Comparison of ENCODE assay signal across 8 cellular contexts in genomic region chr11:36292311-36292722, GRCh38. TPM values are rescaled to one million over a fixed set of nuclear protein-coding genes. Genes with fewer than 3 reads are reported as not detected.
DNase-seq lines count a peak whose midpoint lies in the region; ATAC-seq and TF ChIP-seq lines count a peak whose summit lies in the region.

No MANE protein-coding gene starts in this region.

- dilution Hi-C loops in IMR-90 (cut with HindIII; ENCODE audit: low sequenced_read_pairs, unreplicated experiment) = loop anchor here (10.0 kb wide), 1 partner anchor 192 kb away; no protein-coding TSS in a partner anchor

- no peak overlapping the region for H3K23ac ChIP-seq in IMR-90 (ENCODE audit: low read depth, low read length)

- peak overlapping the region; percentile 29; the same call in 1 of the 2 replicates for H2AK5ac ChIP-seq in IMR-90 (ENCODE audit: low read depth, low read length)

- peak overlapping the region; percentile 40 for H2AFZ ChIP-seq in IMR-90 (replicated peaks; ENCODE audit: low read length, poor library complexity)

- H3K18ac ChIP-seq in IMR-90 (ENCODE audit: low read depth, low read length) = no peak overlapping the region

- intact Hi-C loops in IMR-90 (cut with micrococcal nuclease) = loop anchor here (1.0 kb wide), 2 partner anchors 186 to 200 kb away; no protein-coding TSS in a partner anchor
- intact Hi-C loops in esophagus squamous epithelium (cut with DNase I) = loop anchor here (5.0 kb wide), 1 partner anchor 195 kb away; no protein-coding TSS in a partner anchor

- H3K27me3 ChIP-seq in BJ (ENCODE audit: control insufficient read depth, insufficient read depth, low read length) (no peaks in the 10 kb centered on the region), IMR-90 (ENCODE audit: control insufficient read depth, insufficient read depth, low read length) (no peaks in the 10 kb centered on the region), esophagus squamous epithelium (no peaks in the 10 kb centered on the region)

- H3K56ac ChIP-seq in IMR-90 (ENCODE audit: extremely low read depth, insufficient read depth, low read length) = no peak overlapping the region

- H3K4me1 ChIP-seq in IMR-90 (ENCODE audit: control insufficient read depth, insufficient read depth, low read length) (0 out of 2 replicates have a peak, but pooled peaks cover 2% of the 10 kb centered on the region), esophagus squamous epithelium (peaks cover 3 to 21% (median 12%) of the 10 kb centered on the region in 3 donors)

- WGBS in IMR-90 (ENCODE audit: extremely low coverage in 2 of 2, insufficient read length in 1 of 2), 2 experiments = 40% methylated on average over 1 of the region's 4 CpGs; no CpG with 5 or more reads in 1 of the 2 experiments
- WGBS in esophagus squamous epithelium, 2 donors = 28 to 57% methylated on average over 1 to 4 of the region's 4 CpGs

- H3K9me3 ChIP-seq in IMR-90 (ENCODE audit: control insufficient read depth, insufficient read depth, low read length) = no peaks in the 10 kb centered on the region
- no peaks in the 10 kb centered on the region for H3K9me3 ChIP-seq in esophagus squamous epithelium

- no peak overlapping the region for H2BK15ac ChIP-seq in IMR-90 (ENCODE audit: low read depth, low read length)

- H4K20me1 ChIP-seq in IMR-90 (ENCODE audit: insufficient read depth, low read length) = no peaks in the 10 kb centered on the region

- H2BK20ac ChIP-seq in IMR-90 (ENCODE audit: low read depth, low read length) = peak overlapping the region; percentile 68; the same call in 1 of the 2 replicates

- TF ChIP-seq POLR2A in IMR-90 (IDR thresholded peaks at IDR 0.05; ENCODE audit: low read depth, low read length) = no peak
- TF ChIP-seq POLR2A in esophagus squamous epithelium (IDR thresholded peaks at IDR 0.05) = no peak

- no peak overlapping the region for H3K4me2 ChIP-seq in IMR-90 (ENCODE audit: low read depth, low read length)

- DNase-seq in BJ (ENCODE audit: low read depth) = no peak
- peak; percentile 74 for DNase-seq in GM13976 (ENCODE audit: low spot score)
- peak; percentile 47 for DNase-seq in IMR-90
- peak; percentile 17 for DNase-seq in SK-N-DZ (ENCODE audit: low spot score)
- no peak for DNase-seq in esophagus squamous epithelium (lab: John Stamatoyannopoulos, UW)
- DNase-seq in pons (ENCODE audit: low spot score) = peak; percentile 69
- no peak for DNase-seq in NCI-H128 (lab: John Stamatoyannopoulos, UW; ENCODE audit: unreplicated experiment)

- H4K91ac ChIP-seq in IMR-90 (ENCODE audit: insufficient read depth, low read depth, low read length) = no peak overlapping the region

- no TSS peak for BruUV-seq in IMR-90 (replicated peaks; lab: Mats Ljungman, UMichigan)

- H3K36me3 ChIP-seq in BJ (ENCODE audit: control insufficient read depth, insufficient read depth, low read length) (no peaks in the 10 kb centered on the region), IMR-90 (ENCODE audit: control insufficient read depth, insufficient read depth, low read length) (no peaks in the 10 kb centered on the region), esophagus squamous epithelium (no peaks in the 10 kb centered on the region)

- H4K5ac ChIP-seq in IMR-90 (ENCODE audit: low read depth, low read length) = no peak overlapping the region

- H3K79me1 ChIP-seq in IMR-90 (ENCODE audit: low read depth in 1 of 2, low read length in 2 of 2) = peaks cover 7 to 17% of the 10 kb centered on the region in 2 experiments

- H3K27ac ChIP-seq in IMR-90 (ENCODE audit: insufficient read depth, low read length) (no peak overlapping the region), esophagus squamous epithelium (no peak overlapping the region)

- TF ChIP-seq CTCF in BJ (IDR thresholded peaks at IDR 0.05; ENCODE audit: insufficient read depth, low read depth, low read length) (peak; percentile 45), GM13976 (IDR thresholded peaks at IDR 0.05; ENCODE audit: borderline replicate concordance, control extremely low read depth, extremely low read depth, insufficient read depth, missing control alignments) (peak; percentile 34), IMR-90 (conservative IDR thresholded peaks at IDR 0.05; ENCODE audit: low read depth, low read length) (peak; percentile 78), esophagus squamous epithelium (IDR thresholded peaks at IDR 0.05) (peak; percentile 12 to 68 (median 51))

- H2BK120ac ChIP-seq in IMR-90 (ENCODE audit: low read depth, low read length) = no peak overlapping the region

- POLR2A ChIA-PET in BJ (lab: Charles Lee) = interaction anchor here (0.6 kb wide), 1 partner anchor 205 kb away, joined by 4 read pairs; no protein-coding TSS in a partner anchor
- POLR2A ChIA-PET in IMR-90 (lab: Charles Lee; ENCODE audit: unreplicated experiment) = interaction anchor here (0.6 to 1.0 kb wide), 2 partner anchors 186 to 878 kb away, joined by 3 read pairs; no protein-coding TSS in a partner anchor

- no peaks in the 10 kb centered on the region for H3K9me1 ChIP-seq in IMR-90 (ENCODE audit: insufficient read depth, low read length)

- H4K8ac ChIP-seq in IMR-90 (ENCODE audit: low read depth in 2 of 2, low read length in 2 of 2) = no peak overlapping the region

- H3K14ac ChIP-seq in IMR-90 (replicated peaks; ENCODE audit: low read depth, low read length) = no peak overlapping the region

- CTCF ChIA-PET in BJ (lab: Yijun Ruan, JAX) (interaction anchor here (0.6 to 12.7 kb wide), 31 partner anchors 11 to 217 kb away, joined by 3 to 205 read pairs (median 5); partner anchors contain the start of gene TRAF6), IMR-90 (lab: Yijun Ruan, JAX) (interaction anchor here (0.6 to 6.5 kb wide), 8 partner anchors 8 to 209 kb away, joined by 3 to 66 read pairs (median 4); no protein-coding TSS in a partner anchor)

- H3K9ac ChIP-seq in IMR-90 (ENCODE audit: low read depth, low read length) = no peak overlapping the region

- ATAC-seq in IMR-90 (ENCODE audit: low read depth) (peak; percentile 47; the same call in 1 of the 2 replicates), HG02840 (IDR thresholded peaks at IDR 0.05; ENCODE audit: low FRiP score, unreplicated experiment) (no peak)

- in situ Hi-C loops in GM13976 (cut with MboI; ENCODE audit: low sequenced_read_pairs, unreplicated experiment) (loop anchor here (10.0 kb wide), 1 partner anchor 182 kb away; no protein-coding TSS in a partner anchor), IMR-90 (cut with MboI; ENCODE audit: low sequenced_read_pairs) (loop anchor here (5.0 kb wide), 1 partner anchor 180 kb away; no protein-coding TSS in a partner anchor)

- no peak overlapping the region for H2BK5ac ChIP-seq in IMR-90 (ENCODE audit: low read depth, low read length, poor library complexity, severe bottlenecking)

- no peak overlapping the region for H2AK9ac ChIP-seq in IMR-90 (replicated peaks; ENCODE audit: low read depth, low read length, poor library complexity)

- peak; percentile 87 for TF ChIP-seq RAD21 in IMR-90 (IDR thresholded peaks at IDR 0.05; ENCODE audit: low read length)

- H3K4ac ChIP-seq in IMR-90 (ENCODE audit: low read depth, low read length) = no peak overlapping the region

- H3K4me3 ChIP-seq in BJ (ENCODE audit: low read depth, low read length) (no peak overlapping the region), IMR-90 (ENCODE audit: insufficient read depth, low read depth, low read length) (no peak overlapping the region), esophagus squamous epithelium (no peak overlapping the region)

TF ChIP-seq in IMR-90, 13 proteins besides CTCF, POLR2A, EP300 and RAD21:
- TF ChIP-seq RCOR1 (IDR thresholded peaks at IDR 0.05; ENCODE audit: insufficient replicate concordance, low read length) (peak; percentile 93), SMC3 (IDR thresholded peaks at IDR 0.05; ENCODE audit: low read depth, low read length) (peak; percentile 91), MAFK (IDR thresholded peaks at IDR 0.05; ENCODE audit: low read depth, low read length) (no peak), CEBPB (IDR thresholded peaks at IDR 0.05; ENCODE audit: low read depth, low read length) (0 out of 2 replicates have a peak, but pooled peaks have one; percentile 6)
TF ChIP-seq in IMR-90: peak in this region for 3.

RNA-seq across cellular contexts. Expression of gene COMMD9, which starts 3.1 kb away (rescaled TPM):
- polyA plus RNA-seq in BJ (2011; rRNA removed) = 68.1 and 89.9 TPM in 2 replicates
- 39.2 and 67.4 TPM in 2 replicates for polyA minus RNA-seq in BJ (2011; rRNA and poly(A)+ RNA removed)
- 50.7 and 54.2 TPM in 2 replicates for total RNA-seq in IMR-90 (2012; rRNA removed)
- polyA plus RNA-seq in IMR-90 (2012; rRNA removed) = 58.3 and 77.1 TPM in 2 replicates
- polyA plus RNA-seq in IMR-90 (2012; cell fraction: cytosol; rRNA removed) = 42.1 and 51.2 TPM in 2 replicates
- polyA plus RNA-seq in IMR-90 (2012; cell fraction: nucleus; rRNA removed; ENCODE audit: low replicate concordance) = 33.2 and 38.4 TPM in 2 replicates
- polyA plus RNA-seq in SK-N-DZ (2014; cell fraction: cytosol; rRNA removed) = 75.9 and 97.0 TPM in 2 replicates
- 56.0 and 62.2 TPM in 2 replicates for polyA plus RNA-seq in SK-N-DZ (2014; cell fraction: nucleus; rRNA removed)
- 10 to 100 TPM; 25.9 to 37.9 (median 37.1) TPM for total RNA-seq in esophagus squamous epithelium

RNA-seq across cellular contexts. Expression of gene PRR5L, which starts 3.8 kb away (rescaled TPM):
- polyA plus RNA-seq in BJ (2011; rRNA removed) = 9.6 and 13.3 TPM in 2 replicates
- 13.7 and 21.4 TPM in 2 replicates for polyA minus RNA-seq in BJ (2011; rRNA and poly(A)+ RNA removed)
- 3.3 and 3.6 TPM in 2 replicates for total RNA-seq in IMR-90 (2012; rRNA removed)
- 2.6 and 2.9 TPM in 2 replicates for polyA plus RNA-seq in IMR-90 (2012; rRNA removed)
- polyA plus RNA-seq in IMR-90 (2012; cell fraction: cytosol; rRNA removed) = 2.2 and 2.3 TPM in 2 replicates
- polyA plus RNA-seq in IMR-90 (2012; cell fraction: nucleus; rRNA removed; ENCODE audit: low replicate concordance) = 4.6 and 6.8 TPM in 2 replicates
- 5.0 and 14.0 TPM in 2 replicates for polyA plus RNA-seq in SK-N-DZ (2014; cell fraction: cytosol; rRNA removed)
- polyA plus RNA-seq in SK-N-DZ (2014; cell fraction: nucleus; rRNA removed) = 2.9 and 3.7 TPM in 2 replicates
- total RNA-seq in esophagus squamous epithelium = 1 to 10 TPM; 1.4 to 5.7 (median 1.8) TPM

Comparison
In these comparisons a context has a peak if more than half of its experiments do, and no peak if none do; other contexts are left out.
1. DNase-seq: peak in GM13976 (single experiment), IMR-90 (single experiment), SK-N-DZ (single experiment) and pons (single experiment); none in BJ (single experiment), esophagus squamous epithelium (single experiment) and NCI-H128 (single experiment).
2. Peak in every context shown above with its lines, with median percentiles within 50 percentile points of each other: CTCF ChIP-seq.